In genomic region chr11:67378544-67378943, GRCh38 we compare ENCODE assay signal across 19 cellular contexts. TPM values are rescaled to one million over a fixed set of nuclear protein-coding genes. Genes with fewer than 3 reads are reported as not detected.
DNase-seq lines count a peak whose midpoint lies in the region; ATAC-seq, FAIRE-seq and TF ChIP-seq lines count a peak whose summit lies in the region.
"Had no signal": no experiment of that assay in that cellular context is flagged by ENCODE, and none has a peak within 500 bp of the region (broad histone marks: within the 10 kb centered on the region; RNA-seq: fewer than 3 reads in every experiment).

No MANE protein-coding gene starts in this region.

- H3K4me3 ChIP-seq in A549, result no peak overlapping the region
- H3K4me3 ChIP-seq in neuronal stem cell (ENCODE audit: low read length in 2 of 2), result no peak overlapping the region
- no peak overlapping the region for H3K4me3 ChIP-seq in sigmoid colon
- H3K4me3 ChIP-seq: GM12878, SJCRH30 had no signal

- H3K27me3 Mint-ChIP-seq in HFFc6 (ENCODE audit: insufficient read depth), result peaks cover 5% of the 10 kb centered on the region
- no peaks in the 10 kb centered on the region for H3K27me3 Mint-ChIP-seq in activated T-helper 17 cell treated with anti-CD3 and anti-CD28 coated beads, Interleukin-2, amount 50 U/mL, for 72 hours

- peak overlapping the region; percentile 38 for H3K18ac ChIP-seq in neuronal stem cell (ENCODE audit: low read length)

- no peak for TF ChIP-seq CTCF in A549 (IDR thresholded peaks at IDR 0.05)
- no peak for TF ChIP-seq CTCF in HFFc6 (IDR thresholded peaks at IDR 0.05)
- TF ChIP-seq CTCF in sigmoid colon (IDR thresholded peaks at IDR 0.05), result no peak

- H3K36me3 ChIP-seq in neuronal stem cell (replicated peaks in 1 of 2; ENCODE audit: control insufficient read depth in 2 of 2, insufficient read depth in 2 of 2, low read length in 2 of 2), result no peaks in the 10 kb centered on the region
- H3K36me3 ChIP-seq in sigmoid colon, result no peaks in the 10 kb centered on the region
- H3K36me3 ChIP-seq: SJCRH30 had no signal

- H3K4me1 Mint-ChIP-seq in HFFc6 (ENCODE audit: low read depth), result peaks cover 71% of the 10 kb centered on the region
- H3K4me1 Mint-ChIP-seq in activated T-helper 17 cell treated with anti-CD3 and anti-CD28 coated beads, Interleukin-2, amount 50 U/mL, for 72 hours, result peaks cover 13% of the 10 kb centered on the region

- peak overlapping the region; percentile 12 for H3K9ac ChIP-seq in neuronal stem cell (ENCODE audit: low read depth, low read length, poor library complexity)

- H3K27me3 ChIP-seq in neuronal stem cell (ENCODE audit: control insufficient read depth in 3 of 3, insufficient read depth in 3 of 3, low read depth in 1 of 3, low read length in 3 of 3) (peaks cover 0 to 6% (median 0%) of the 10 kb centered on the region in 3 experiments), sigmoid colon (no peaks in the 10 kb centered on the region)
- H3K27me3 ChIP-seq: SJCRH30 had no signal

- no peak overlapping the region for H4K8ac ChIP-seq in neuronal stem cell (ENCODE audit: low read depth, low read length)

- H3K9me3 ChIP-seq in A549 (no peaks in the 10 kb centered on the region), neuronal stem cell (replicated peaks in 1 of 2; ENCODE audit: control insufficient read depth in 2 of 2, insufficient read depth in 1 of 2, low read depth in 1 of 2, low read length in 2 of 2) (no peaks in the 10 kb centered on the region), sigmoid colon (no peaks in the 10 kb centered on the region)
- H3K9me3 ChIP-seq: SJCRH30 had no signal

- no peak overlapping the region for H3K14ac ChIP-seq in neuronal stem cell (ENCODE audit: low read length)

- H3K4me3 Mint-ChIP-seq in HFFc6, result peak overlapping the region; percentile 41; the same call in 1 of the 2 replicates
- no peak overlapping the region for H3K4me3 Mint-ChIP-seq in activated T-helper 17 cell treated with anti-CD3 and anti-CD28 coated beads, Interleukin-2, amount 50 U/mL, for 72 hours
- H3K4me3 Mint-ChIP-seq: CD4-positive, alpha-beta T cell had no signal

- H2AFZ ChIP-seq in neuronal stem cell (ENCODE audit: low read length), result no peak overlapping the region

- 78% methylated on average over 4 of the region's 4 CpGs for WGBS in A549 (ENCODE audit: missing lambda C conversion rate)
- no CpG with 5 or more reads among the region's 4 CpGs for WGBS in neuronal stem cell (ENCODE audit: extremely low coverage in 2 of 2, insufficient read length in 2 of 2, insufficient replicate concordance in 1 of 2), 2 donors
- 91 to 93% methylated on average over 4 of the region's 4 CpGs for WGBS in sigmoid colon, 2 donors

- H2BK15ac ChIP-seq in neuronal stem cell (ENCODE audit: low read length), result peak overlapping the region; percentile 78

- no peak for ATAC-seq in A549
- ATAC-seq in activated T-helper 17 cell treated with anti-CD3 and anti-CD28 coated beads, Interleukin-2, amount 50 U/mL, for 72 hours (replicated peaks), result no peak
- no peak for ATAC-seq in HG03432 (IDR thresholded peaks at IDR 0.05; ENCODE audit: unreplicated experiment)
- ATAC-seq: GM12878 had no signal

- FAIRE-seq in A549 (lab: Jason Lieb, UNC), result no peak
- FAIRE-seq: A204.1, GM12878, RCC 7860 had no signal

- intact Hi-C loops in sigmoid colon (cut with DNase I), result no loop called here

- TF ChIP-seq RAD21 in A549 (conservative IDR thresholded peaks at IDR 0.05 in 1 of 2, IDR thresholded peaks at IDR 0.05 in 1 of 2), result no peak

- H2BK5ac ChIP-seq in neuronal stem cell (ENCODE audit: low read length), result peak overlapping the region; percentile 66

- DNase-seq in A549 (ENCODE audit: low read depth in 1 of 2, low spot score in 1 of 2) (no peak), HFFc6 (no peak), neuronal stem cell (ENCODE audit: low spot score) (no peak), sigmoid colon (no peak), occipital lobe (lab: John Stamatoyannopoulos, UW) (no peak)
- no peak for DNase-seq in activated CD8-positive, alpha-beta memory T cell treated with anti-CD3 and anti-CD28 coated beads, Interleukin-2, amount 50 U/mL, for 48 hours
- DNase-seq: CD4-positive, alpha-beta T cell; DMS79; HCEC 1CT; KG1; NCI-H1048; NCI-H1694 treated with DMSO at 0.1 percent for 48 hours had no signal

- POLR2A ChIA-PET in A549 (lab: Yijun Ruan, JAX), result interaction anchor here (0.6 to 7.7 kb wide), 4 partner anchors 8 to 33 kb away, joined by 9 to 129 read pairs (median 24); partner anchors contain the start of gene POLD4

- H4K91ac ChIP-seq in neuronal stem cell (ENCODE audit: low read depth, low read length, poor library complexity), result peak overlapping the region; percentile 72

- H2BK12ac ChIP-seq in neuronal stem cell (ENCODE audit: low read length), result peak overlapping the region; percentile 41

- H3K27ac ChIP-seq in A549 (peak overlapping the region; percentile 95 to 100), neuronal stem cell (replicated peaks; ENCODE audit: low read length) (no peak overlapping the region), sigmoid colon (no peak overlapping the region)
- H3K27ac ChIP-seq: SJCRH30 had no signal

- TF ChIP-seq POLR2A in A549 (IDR thresholded peaks at IDR 0.05; ENCODE audit: low read length), result no peak; the same call in 1 of the 2 replicates
- no peak for TF ChIP-seq POLR2A in sigmoid colon (IDR thresholded peaks at IDR 0.05)

- H3K27ac Mint-ChIP-seq in HFFc6, result peak overlapping the region; percentile 85
- peak overlapping the region; percentile 7 for H3K27ac Mint-ChIP-seq in activated T-helper 17 cell treated with anti-CD3 and anti-CD28 coated beads, Interleukin-2, amount 50 U/mL, for 72 hours
- H3K27ac Mint-ChIP-seq: CD4-positive, alpha-beta T cell had no signal

- H3K23ac ChIP-seq in neuronal stem cell (ENCODE audit: low read depth, low read length, poor library complexity), result no peak overlapping the region

- H3K9me3 Mint-ChIP-seq in HFFc6, result no peaks in the 10 kb centered on the region
- no peaks in the 10 kb centered on the region for H3K9me3 Mint-ChIP-seq in activated T-helper 17 cell treated with anti-CD3 and anti-CD28 coated beads, Interleukin-2, amount 50 U/mL, for 72 hours
- H3K9me3 Mint-ChIP-seq: CD4-positive, alpha-beta T cell had no signal

- H3K79me1 ChIP-seq in neuronal stem cell (ENCODE audit: low read depth, low read length), result no peaks in the 10 kb centered on the region

- no peaks in the 10 kb centered on the region; the same call in 1 of the 2 replicates for H3K36me3 Mint-ChIP-seq in HFFc6 (ENCODE audit: low read depth)
- no peaks in the 10 kb centered on the region for H3K36me3 Mint-ChIP-seq in activated T-helper 17 cell treated with anti-CD3 and anti-CD28 coated beads, Interleukin-2, amount 50 U/mL, for 72 hours (ENCODE audit: low read depth)

- no peak overlapping the region for H3K4ac ChIP-seq in neuronal stem cell (ENCODE audit: low read length)

- H3K4me2 ChIP-seq in A549, result peak overlapping the region; percentile 95
- H3K4me2 ChIP-seq in neuronal stem cell (ENCODE audit: insufficient read depth, low read length, poor library complexity, severe bottlenecking), result no peak overlapping the region

- H2BK120ac ChIP-seq in neuronal stem cell (ENCODE audit: low read depth, low read length), result no peak overlapping the region

- CTCF ChIA-PET in A549 (lab: Yijun Ruan, JAX), result interaction anchor here (1.3 to 46.2 kb wide), 5 partner anchors 3 to 200 kb away, joined by 3 to 1913 read pairs (median 626); partner anchors contain the start of genes CLCF1, POLD4, PPP1CA and RAD9A

- TF ChIP-seq EP300 in A549 (IDR thresholded peaks at IDR 0.05) (no peak), sigmoid colon (IDR thresholded peaks at IDR 0.05) (no peak)

- H3K4me1 ChIP-seq in A549 (peaks cover 85% of the 10 kb centered on the region), neuronal stem cell (ENCODE audit: control insufficient read depth in 2 of 2, insufficient read depth in 1 of 2, low read depth in 1 of 2, low read length in 2 of 2) (peaks cover 29 to 31% of the 10 kb centered on the region in 2 donors), sigmoid colon (peaks cover 0 to 29% (median 23%) of the 10 kb centered on the region in 4 donors)

- peak overlapping the region; percentile 88 for H2AK5ac ChIP-seq in neuronal stem cell (ENCODE audit: low read depth, low read length)

RNA-seq across cellular contexts. Expression of gene CLCF1, which starts 5.1 kb away (rescaled TPM):
- polyA plus RNA-seq in A549 (2011; rRNA removed), result 23.9 and 25.8 TPM in 2 replicates
- polyA plus RNA-seq in A549 (2012; cell fraction: cytosol; rRNA removed), result 75.7 and 103 TPM in 2 replicates
- 204 and 212 TPM in 2 replicates for polyA plus RNA-seq in A549 (2012; cell fraction: nucleus; rRNA removed)
- polyA plus RNA-seq in A549 (2017; fragmentation: RNase III; extraction: RNeasy Plus Mini Kit Qiagen cat#74134 plus additional on column Dnase treatment), result 31.0 to 37.1 TPM (median 36.0 TPM) in 3 replicates
- 14.6 and 17.5 TPM in 2 replicates for polyA minus RNA-seq in A549 (2011; rRNA and poly(A)+ RNA removed)
- 10 to 100 TPM in 4 of 6 experiments, 1 to 10 TPM in 2; 8.9 to 12.8 (median 10.5) TPM for total RNA-seq in HFFc6 (2021; fragmentation: NEBNext Ultra II Directional; extraction: Animal tissue kit (Norgen Biotek cat#: 25700))
- total RNA-seq in activated T-helper 17 cell treated with anti-CD3 and anti-CD28 coated beads, Interleukin-2, amount 50 U/mL, for 72 hours, result 1 to 10 TPM in 1 of 2 donors, under 1 TPM in 1; 0.22 to 1.1 TPM
- polyA plus RNA-seq in neuronal stem cell (2013, experiment 1 of 2), result 3.4 TPM
- polyA plus RNA-seq in neuronal stem cell (2013, experiment 2 of 2), result 3.3 TPM
- total RNA-seq in sigmoid colon, result 10 to 100 TPM in 1 of 4 donors, 1 to 10 TPM in 3; 2.9 to 49.8 (median 6.6) TPM
- polyA plus RNA-seq in sigmoid colon, result 1 to 10 TPM in 2 of 3 donors, under 1 TPM in 1; 0.92 to 6.5 (median 2.4) TPM
- total RNA-seq in occipital lobe, result not detected

RNA-seq across cellular contexts. Expression of gene RAD9A, which starts 13.2 kb away (rescaled TPM):
- polyA plus RNA-seq in A549 (2011; rRNA removed), result 19.0 and 19.6 TPM in 2 replicates
- polyA plus RNA-seq in A549 (2012; cell fraction: cytosol; rRNA removed), result 56.6 and 74.8 TPM in 2 replicates
- 286 and 297 TPM in 2 replicates for polyA plus RNA-seq in A549 (2012; cell fraction: nucleus; rRNA removed)
- polyA plus RNA-seq in A549 (2017; fragmentation: RNase III; extraction: RNeasy Plus Mini Kit Qiagen cat#74134 plus additional on column Dnase treatment), result 41.6 to 43.7 TPM (median 43.0 TPM) in 3 replicates
- polyA minus RNA-seq in A549 (2011; rRNA and poly(A)+ RNA removed), result 12.8 and 14.6 TPM in 2 replicates
- 10 to 100 TPM in 1 of 6 experiments, 1 to 10 TPM in 5; 7.6 to 10.3 (median 8.8) TPM for total RNA-seq in HFFc6 (2021; fragmentation: NEBNext Ultra II Directional; extraction: Animal tissue kit (Norgen Biotek cat#: 25700))
- 10 to 100 TPM; 32.0 to 37.5 TPM for total RNA-seq in activated T-helper 17 cell treated with anti-CD3 and anti-CD28 coated beads, Interleukin-2, amount 50 U/mL, for 72 hours
- polyA plus RNA-seq in neuronal stem cell (2013, experiment 1 of 2), result 29.1 TPM
- polyA plus RNA-seq in neuronal stem cell (2013, experiment 2 of 2), result 29.1 TPM
- 10 to 100 TPM; 11.4 to 18.1 (median 16.5) TPM for total RNA-seq in sigmoid colon
- 10 to 100 TPM in 1 of 3 donors, 1 to 10 TPM in 2; 6.5 to 33.9 (median 6.6) TPM for polyA plus RNA-seq in sigmoid colon
- 14.0 TPM for total RNA-seq in occipital lobe

RNA-seq across cellular contexts. Expression of gene PPP1CA, which starts 23.1 kb away (rescaled TPM):
- polyA plus RNA-seq in A549 (2011; rRNA removed) (174 and 178 TPM in 2 replicates), A549 (2017; fragmentation: RNase III; extraction: RNeasy Plus Mini Kit Qiagen cat#74134 plus additional on column Dnase treatment) (200 to 208 TPM (median 205 TPM) in 3 replicates), sigmoid colon (100 to 1,000 TPM; 228 to 357 (median 235) TPM)
- polyA plus RNA-seq in A549 (2012; cell fraction: cytosol; rRNA removed), result 405 and 423 TPM in 2 replicates
- polyA plus RNA-seq in A549 (2012; cell fraction: nucleus; rRNA removed), result 324 and 334 TPM in 2 replicates
- 239 and 243 TPM in 2 replicates for polyA minus RNA-seq in A549 (2011; rRNA and poly(A)+ RNA removed)
- 100 to 1,000 TPM; 162 to 191 (median 180) TPM for total RNA-seq in HFFc6 (2021; fragmentation: NEBNext Ultra II Directional; extraction: Animal tissue kit (Norgen Biotek cat#: 25700))
- total RNA-seq in activated T-helper 17 cell treated with anti-CD3 and anti-CD28 coated beads, Interleukin-2, amount 50 U/mL, for 72 hours, result 100 to 1,000 TPM; 220 to 322 TPM
- 114 TPM for polyA plus RNA-seq in neuronal stem cell (2013, experiment 1 of 2)
- 112 TPM for polyA plus RNA-seq in neuronal stem cell (2013, experiment 2 of 2)
- total RNA-seq in sigmoid colon (10 to 100 TPM; 59.5 to 87.0 (median 80.0) TPM), occipital lobe (53.5 TPM)

RNA-seq across cellular contexts. Expression of gene POLD4, which starts 25.2 kb away (rescaled TPM):
- polyA plus RNA-seq in A549 (2011; rRNA removed) (140 and 157 TPM in 2 replicates), A549 (2017; fragmentation: RNase III; extraction: RNeasy Plus Mini Kit Qiagen cat#74134 plus additional on column Dnase treatment) (131 to 159 TPM (median 148 TPM) in 3 replicates), sigmoid colon (100 to 1,000 TPM; 381 to 748 (median 498) TPM)
- 213 and 248 TPM in 2 replicates for polyA plus RNA-seq in A549 (2012; cell fraction: cytosol; rRNA removed)
- 283 and 303 TPM in 2 replicates for polyA plus RNA-seq in A549 (2012; cell fraction: nucleus; rRNA removed)
- polyA minus RNA-seq in A549 (2011; rRNA and poly(A)+ RNA removed), result 45.2 and 61.1 TPM in 2 replicates
- 10 to 100 TPM; 69.1 to 80.7 (median 70.9) TPM for total RNA-seq in HFFc6 (2021; fragmentation: NEBNext Ultra II Directional; extraction: Animal tissue kit (Norgen Biotek cat#: 25700))
- total RNA-seq in activated T-helper 17 cell treated with anti-CD3 and anti-CD28 coated beads, Interleukin-2, amount 50 U/mL, for 72 hours, result 10 to 100 TPM; 32.4 to 60.2 TPM
- polyA plus RNA-seq in neuronal stem cell (2013, experiment 1 of 2), result 11.9 TPM
- polyA plus RNA-seq in neuronal stem cell (2013, experiment 2 of 2), result 10.9 TPM
- total RNA-seq in sigmoid colon (10 to 100 TPM; 48.5 to 78.9 (median 67.0) TPM), occipital lobe (3.6 TPM)

RNA-seq across cellular contexts. Expression of gene TBC1D10C, which starts 25.3 kb away (rescaled TPM):
- not detected in 2 replicates for polyA plus RNA-seq in A549 (2011; rRNA removed)
- 0.06 TPM in 1 of 2 replicates, not detected in the other for polyA plus RNA-seq in A549 (2012; cell fraction: cytosol; rRNA removed)
- polyA plus RNA-seq in A549 (2012; cell fraction: nucleus; rRNA removed), result 0.28 TPM in 1 of 2 replicates, not detected in the other
- 0.08 TPM in 1 of 3 replicates, not detected in the others for polyA plus RNA-seq in A549 (2017; fragmentation: RNase III; extraction: RNeasy Plus Mini Kit Qiagen cat#74134 plus additional on column Dnase treatment)
- polyA minus RNA-seq in A549 (2011; rRNA and poly(A)+ RNA removed), result not detected in 2 replicates
- not detected for total RNA-seq in HFFc6 (2021; fragmentation: NEBNext Ultra II Directional; extraction: Animal tissue kit (Norgen Biotek cat#: 25700))
- 100 to 1,000 TPM; 155 to 197 TPM for total RNA-seq in activated T-helper 17 cell treated with anti-CD3 and anti-CD28 coated beads, Interleukin-2, amount 50 U/mL, for 72 hours
- polyA plus RNA-seq in neuronal stem cell (2013, experiment 1 of 2), result 0.36 TPM
- polyA plus RNA-seq in neuronal stem cell (2013, experiment 2 of 2), result 0.53 TPM
- total RNA-seq in sigmoid colon, result 1 to 10 TPM in 2 of 4 donors, under 1 TPM in 1, not detected in 1; 0.71 to 2.5 (median 1.2) TPM
- polyA plus RNA-seq in sigmoid colon, result 10 to 100 TPM in 1 of 3 donors, 1 to 10 TPM in 2; 1.6 to 48.2 (median 1.8) TPM
- 0.16 TPM for total RNA-seq in occipital lobe
- total RNA-seq: M059J, SJCRH30 had no signal

Comparison
In these comparisons a context has a peak if more than half of its experiments do, and no peak if none do; other contexts are left out.
1. H3K27ac ChIP-seq: peak in A549 (2 of 2); none in neuronal stem cell (single experiment) and sigmoid colon (0 of 4).